ENCODE assay signal across 13 cellular contexts in the genomic region with DNA sequence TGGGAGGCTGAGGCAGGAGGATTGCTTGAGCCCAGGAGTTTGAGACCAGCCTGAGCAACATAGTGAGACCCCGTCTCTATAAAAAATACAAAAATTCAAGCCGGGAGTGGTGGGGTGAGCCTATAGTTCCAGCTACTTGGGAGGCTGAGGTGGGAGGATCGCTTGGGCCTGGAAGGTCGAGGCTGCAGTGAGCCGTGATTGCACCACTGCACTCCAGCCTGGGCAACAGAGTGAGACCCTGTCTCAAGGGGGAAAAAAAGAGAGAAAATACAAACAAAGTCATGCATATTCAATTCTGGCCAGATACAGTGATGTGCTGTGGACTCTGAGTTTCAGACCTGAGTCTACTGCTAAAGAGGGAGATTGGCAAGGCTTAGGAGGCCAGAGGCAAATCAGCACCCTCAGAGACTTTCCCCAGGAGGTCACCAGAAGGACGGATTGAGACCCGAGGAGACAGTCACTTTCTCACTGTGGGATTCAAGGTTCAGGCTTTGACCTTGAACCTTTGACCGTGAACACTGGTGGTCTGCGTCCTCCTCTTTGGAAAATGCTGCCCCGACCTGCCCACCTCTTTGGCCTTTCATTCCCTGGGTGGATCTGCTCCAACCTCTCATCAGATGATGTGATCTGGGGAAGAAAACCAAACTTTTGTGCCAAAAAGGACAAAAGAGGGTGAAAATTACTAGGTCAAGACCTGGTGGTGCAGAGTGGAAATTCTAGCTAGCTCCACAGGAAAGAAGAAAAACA. TPM values are rescaled to one million over a fixed set of nuclear protein-coding genes. Genes with fewer than 3 reads are reported as not detected.
DNase-seq lines count a peak whose midpoint lies in the region; ATAC-seq and TF ChIP-seq lines count a peak whose summit lies in the region.
"Had no signal": no experiment of that assay in that cellular context is flagged by ENCODE, and none has a peak within 500 bp of the region (broad histone marks: within the 10 kb centered on the region; RNA-seq: fewer than 3 reads in every experiment).

No MANE protein-coding gene starts in this region.

- peak overlapping the region; percentile 62 for H3K27ac ChIP-seq in ACC112 (ENCODE audit: low read depth, low read length)
- H3K27ac ChIP-seq in PC-9 = peak overlapping the region; percentile 92
- peak overlapping the region; percentile 32 to 66 (median 48) for H3K27ac ChIP-seq in esophagus muscularis mucosa (replicated peaks in 1 of 4)

- no peaks in the 10 kb centered on the region for H4K20me1 ChIP-seq in PC-9 (ENCODE audit: insufficient read depth)

- peaks cover 36% of the 10 kb centered on the region for H3K4me1 Mint-ChIP-seq in osteocyte (ENCODE audit: unreplicated experiment)
- H3K4me1 Mint-ChIP-seq in activated CD8-positive, alpha-beta memory T cell treated with anti-CD3 and anti-CD28 coated beads, Interleukin-2, amount 10 ng/mL, durations not matched to agents 7 days and 5 days = peaks cover 17% of the 10 kb centered on the region
- H3K4me1 Mint-ChIP-seq: naive B cell had no signal

- no peak for TF ChIP-seq EP300 in esophagus muscularis mucosa (IDR thresholded peaks at IDR 0.05)

- H3K27ac Mint-ChIP-seq in osteocyte (ENCODE audit: unreplicated experiment) = peak overlapping the region; percentile 80
- H3K27ac Mint-ChIP-seq in activated CD8-positive, alpha-beta memory T cell treated with anti-CD3 and anti-CD28 coated beads, Interleukin-2, amount 10 ng/mL, durations not matched to agents 7 days and 5 days = no peak overlapping the region
- H3K27ac Mint-ChIP-seq: activated naive CD4-positive, alpha-beta T cell treated with anti-CD3 and anti-CD28 coated beads for 36 hours; endodermal cell had no signal

- no peaks in the 10 kb centered on the region for H3K27me3 ChIP-seq in ACC112 (ENCODE audit: insufficient read depth, low read length)
- H3K27me3 ChIP-seq in PC-9 (ENCODE audit: insufficient read depth, low read depth) = no peaks in the 10 kb centered on the region
- H3K27me3 ChIP-seq in esophagus muscularis mucosa = no peaks in the 10 kb centered on the region
- H3K27me3 ChIP-seq in MG63 = no peaks in the 10 kb centered on the region

- intact Hi-C loops in PC-9 (cut with micrococcal nuclease; ENCODE audit: unreplicated experiment) (loop anchor here (1.0 to 2.0 kb wide), 8 partner anchors 8 to 87 kb away; partner anchors contain the start of gene TGM2), esophagus muscularis mucosa (cut with DNase I) (no loop called here)

- no peak overlapping the region for H2AFZ ChIP-seq in ACC112 (ENCODE audit: low read length, unreplicated experiment)
- H2AFZ ChIP-seq in PC-9 = no peak overlapping the region

- CTCF ChIA-PET in PC-9 (lab: Charles Lee) = interaction anchor here (1.3 to 1.4 kb wide), 2 partner anchors 10 to 61 kb away, joined by 4 read pairs; no protein-coding TSS in a partner anchor
- CTCF ChIA-PET in activated CD8-positive, alpha-beta memory T cell treated with anti-CD3 and anti-CD28 coated beads, Interleukin-2, amount 10 ng/mL, durations not matched to agents 7 days and 5 days (lab: Charles Lee) = no interaction called here

- BruUV-seq in PC-9 (replicated peaks; lab: Mats Ljungman, UMichigan) = TSS peak; percentile 2

- DNase-seq in PC-9 (peak in 1 of 2 experiments; percentile 5), esophagus muscularis mucosa (ENCODE audit: extremely low spot score) (no peak), osteocyte (ENCODE audit: extremely low spot score, unreplicated experiment) (no peak), MG63 (no peak)
- no peak for DNase-seq in stimulated activated naive CD4-positive, alpha-beta T cell (lab: John Stamatoyannopoulos, UW)
- no peak for DNase-seq in activated CD8-positive, alpha-beta memory T cell treated with anti-CD3 and anti-CD28 coated beads, Interleukin-2, amount 10 ng/mL, durations not matched to agents 7 days and 5 days
- DNase-seq: activated naive CD4-positive, alpha-beta T cell treated with anti-CD3 and anti-CD28 coated beads for 36 hours; endodermal cell; naive B cell; NCI-H1436 treated with DMSO at 0.1 percent for 48 hours; stimulated activated CD4-positive, alpha-beta T cell treated with anti-CD3 and anti-CD28 coated beads, Interleukin-4, amount 100 ng/mL, for 1 hour had no signal

- no peaks in the 10 kb centered on the region for H3K36me3 ChIP-seq in ACC112 (ENCODE audit: insufficient read depth, low read length)
- peaks cover 64% of the 10 kb centered on the region for H3K36me3 ChIP-seq in PC-9 (ENCODE audit: low read depth)
- H3K36me3 ChIP-seq in esophagus muscularis mucosa = peaks cover 20 to 95% (median 90%) of the 10 kb centered on the region in 4 donors
- H3K36me3 ChIP-seq in MG63 = peaks cover 54% of the 10 kb centered on the region

- H3K9me3 ChIP-seq in PC-9 (ENCODE audit: insufficient read depth, low read depth) (no peaks in the 10 kb centered on the region), esophagus muscularis mucosa (no peaks in the 10 kb centered on the region), MG63 (no peaks in the 10 kb centered on the region)

- H3K4me3 ChIP-seq in ACC112 (ENCODE audit: low read depth, low read length) (no peak overlapping the region), PC-9 (no peak overlapping the region), esophagus muscularis mucosa (no peak overlapping the region), MG63 (no peak overlapping the region)

- 85% methylated on average over 10 of the region's 10 CpGs for WGBS in esophagus muscularis mucosa

- peak overlapping the region; percentile 57 for H3K4me2 ChIP-seq in PC-9

- TF ChIP-seq POLR2A in esophagus muscularis mucosa (IDR thresholded peaks at IDR 0.05; ENCODE audit: low read depth) = no peak

- POLR2A ChIA-PET in PC-9 (lab: Charles Lee; ENCODE audit: unreplicated experiment) = interaction anchor here (0.6 to 1.1 kb wide), 2 partner anchors 10 to 19 kb away, joined by 3 to 5 read pairs; no protein-coding TSS in a partner anchor

- H3K9me2 ChIP-seq in PC-9 (ENCODE audit: insufficient read depth) = no peaks in the 10 kb centered on the region

- TF ChIP-seq CTCF in PC-9 (conservative IDR thresholded peaks at IDR 0.05) (no peak), esophagus muscularis mucosa (IDR thresholded peaks at IDR 0.05) (no peak), osteocyte (IDR thresholded peaks at IDR 0.05) (no peak)

- H3K27me3 Mint-ChIP-seq in osteocyte (ENCODE audit: unreplicated experiment) = no peaks in the 10 kb centered on the region
- H3K27me3 Mint-ChIP-seq in activated CD8-positive, alpha-beta memory T cell treated with anti-CD3 and anti-CD28 coated beads, Interleukin-2, amount 10 ng/mL, durations not matched to agents 7 days and 5 days = no peaks in the 10 kb centered on the region

- H3K9me3 Mint-ChIP-seq in osteocyte (ENCODE audit: unreplicated experiment) = no peaks in the 10 kb centered on the region
- no peaks in the 10 kb centered on the region for H3K9me3 Mint-ChIP-seq in activated CD8-positive, alpha-beta memory T cell treated with anti-CD3 and anti-CD28 coated beads, Interleukin-2, amount 10 ng/mL, durations not matched to agents 7 days and 5 days (ENCODE audit: low read depth)
- H3K9me3 Mint-ChIP-seq: activated naive CD4-positive, alpha-beta T cell treated with anti-CD3 and anti-CD28 coated beads for 36 hours; endodermal cell; naive B cell had no signal

- H3K4me1 ChIP-seq in ACC112 (ENCODE audit: control insufficient read depth, insufficient read depth, low read length, unreplicated experiment) (peaks cover 18% of the 10 kb centered on the region), PC-9 (replicated peaks; ENCODE audit: insufficient read depth) (peaks cover 73% of the 10 kb centered on the region), esophagus muscularis mucosa (peaks cover 12 to 30% (median 26%) of the 10 kb centered on the region in 4 donors)

- H3F3A ChIP-seq in PC-9 (ENCODE audit: insufficient read depth, low read depth) = peaks cover 94% of the 10 kb centered on the region

- no peaks in the 10 kb centered on the region for H3K79me2 ChIP-seq in ACC112 (ENCODE audit: control insufficient read depth, insufficient read depth, low read length, unreplicated experiment)
- H3K79me2 ChIP-seq in PC-9 (ENCODE audit: low read depth) = peaks cover 11% of the 10 kb centered on the region; the same call in 1 of the 2 replicates

- H3K36me3 Mint-ChIP-seq in osteocyte (ENCODE audit: unreplicated experiment) = peaks cover 4% of the 10 kb centered on the region
- H3K36me3 Mint-ChIP-seq in activated CD8-positive, alpha-beta memory T cell treated with anti-CD3 and anti-CD28 coated beads, Interleukin-2, amount 10 ng/mL, durations not matched to agents 7 days and 5 days = no peaks in the 10 kb centered on the region
- H3K36me3 Mint-ChIP-seq: naive B cell had no signal

- no peak for ATAC-seq in activated CD8-positive, alpha-beta memory T cell treated with anti-CD3 and anti-CD28 coated beads, Interleukin-2, amount 10 ng/mL, durations not matched to agents 7 days and 5 days
- no peak for ATAC-seq in GM19455 (IDR thresholded peaks at IDR 0.05; ENCODE audit: unreplicated experiment)

- H3K4me3 Mint-ChIP-seq in osteocyte (ENCODE audit: unreplicated experiment) = no peak overlapping the region
- H3K4me3 Mint-ChIP-seq in activated CD8-positive, alpha-beta memory T cell treated with anti-CD3 and anti-CD28 coated beads, Interleukin-2, amount 10 ng/mL, durations not matched to agents 7 days and 5 days = no peak overlapping the region
- H3K4me3 Mint-ChIP-seq: activated naive CD4-positive, alpha-beta T cell treated with anti-CD3 and anti-CD28 coated beads for 36 hours; endodermal cell; naive B cell had no signal

RNA-seq across cellular contexts. Expression of gene TGM2, which starts 31.2 kb away (rescaled TPM):
- total RNA-seq in PC-9 (2021) = 286 and 333 TPM in 2 replicates
- total RNA-seq in esophagus muscularis mucosa = 100 to 1,000 TPM; 170 to 385 (median 212) TPM
- total RNA-seq in osteocyte = 29.2 and 32.7 TPM in 2 replicates
- total RNA-seq in activated CD8-positive, alpha-beta memory T cell treated with anti-CD3 and anti-CD28 coated beads, Interleukin-2, amount 10 ng/mL, durations not matched to agents 7 days and 5 days = under 1 TPM; 0.35 TPM
- total RNA-seq in MG63 (2014; rRNA removed; shearing (Covaris generic); ENCODE audit: low replicate concordance) = 82.5 and 111 TPM in 2 replicates
- total RNA-seq: activated naive CD4-positive, alpha-beta T cell treated with anti-CD3 and anti-CD28 coated beads for 36 hours had no signal

Comparison
In these comparisons a context has a peak if more than half of its experiments do, and no peak if none do; other contexts are left out.
1. RNA of gene TGM2, which starts 31.2 kb away (total RNA-seq): 286 to 333 TPM in PC-9, 170 to 385 TPM in esophagus muscularis mucosa, 82.5 to 111 TPM in MG63 and 29.2 to 32.7 TPM in osteocyte; 0.35 TPM in activated CD8-positive, alpha-beta memory T cell treated with anti-CD3 and anti-CD28 coated beads, Interleukin-2, amount 10 ng/mL, durations not matched to agents 7 days and 5 days; every median in the first group is over 10 times any median in the second.
2. Peak in every context shown above with its lines, with median percentiles within 50 percentile points of each other: H3K27ac ChIP-seq.